Comparison of ENCODE assay signal across 19 cellular contexts in the genomic region with DNA sequence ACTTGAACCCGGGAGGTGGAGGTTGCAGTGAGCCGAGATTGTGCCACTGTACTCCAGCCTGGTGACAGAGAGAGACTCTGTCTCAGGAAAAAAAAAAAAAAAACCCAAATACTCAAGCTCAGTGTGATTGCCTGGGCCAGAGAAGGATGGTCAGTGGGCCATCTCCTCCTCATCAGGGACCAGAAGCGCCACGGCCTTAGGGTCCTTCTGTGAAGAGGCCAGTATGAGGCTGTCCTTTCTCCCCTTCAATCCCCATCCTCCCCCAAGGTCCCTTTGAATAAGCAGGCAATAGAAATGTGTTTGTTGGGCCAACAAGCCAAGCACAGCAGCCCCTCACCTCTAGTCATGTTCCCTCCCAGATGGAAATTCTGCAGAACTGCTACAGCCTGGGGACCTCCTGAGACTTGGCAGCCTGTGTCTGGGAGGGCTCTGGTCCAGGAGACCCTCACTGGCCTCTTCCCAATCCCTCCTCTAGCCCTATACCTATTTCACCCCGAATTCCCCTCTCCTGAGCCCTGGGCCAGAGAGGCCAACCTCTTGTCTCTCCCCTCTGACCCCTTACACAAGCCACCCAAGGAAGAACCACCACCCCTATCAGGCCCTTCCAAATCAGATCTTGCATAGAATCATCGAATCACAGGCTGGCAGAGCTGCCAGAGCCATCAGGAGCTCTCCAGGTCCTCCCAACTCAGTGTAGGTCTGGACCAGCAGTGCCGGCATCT. TPM values are rescaled to one million over a fixed set of nuclear protein-coding genes. Genes with fewer than 3 reads are reported as not detected.
DNase-seq lines count a peak whose midpoint lies in the region; ATAC-seq and TF ChIP-seq lines count a peak whose summit lies in the region.
"Had no signal": no experiment of that assay in that cellular context is flagged by ENCODE, and none has a peak within 500 bp of the region (broad histone marks: within the 10 kb centered on the region; RNA-seq: fewer than 3 reads in every experiment).

No MANE protein-coding gene starts in this region.

- H3K36me3 ChIP-seq in neutrophil (peaks cover 12% of the 10 kb centered on the region), tibial nerve (no peaks in the 10 kb centered on the region)
- H3K36me3 ChIP-seq: cardiac muscle cell, ovary had no signal

- H3K9me3 ChIP-seq in right cardiac atrium (ENCODE audit: control insufficient read depth, low read length) = no peaks in the 10 kb centered on the region
- H3K9me3 ChIP-seq in neutrophil = no peaks in the 10 kb centered on the region
- H3K9me3 ChIP-seq in tibial nerve = no peaks in the 10 kb centered on the region
- H3K9me3 ChIP-seq: ovary had no signal

- H3K27me3 ChIP-seq in right cardiac atrium (ENCODE audit: control insufficient read depth, insufficient read depth) (no peaks in the 10 kb centered on the region), neutrophil (no peaks in the 10 kb centered on the region), tibial nerve (no peaks in the 10 kb centered on the region)
- H3K27me3 ChIP-seq: ovary had no signal

- ATAC-seq in right cardiac atrium = no peak
- no peak for ATAC-seq in HG03354 (IDR thresholded peaks at IDR 0.05; ENCODE audit: poor library complexity, severe bottlenecking, unreplicated experiment)
- ATAC-seq: CD8-positive, alpha-beta T cell had no signal

- 88% methylated on average over 7 of the region's 7 CpGs for WGBS in right cardiac atrium
- WGBS in tibial nerve, 2 donors = 78 to 82% methylated on average over 7 of the region's 7 CpGs

- TF ChIP-seq CTCF in coronary artery (IDR thresholded peaks at IDR 0.05) (no peak), neutrophil (IDR thresholded peaks at IDR 0.05) (no peak), tibial nerve (IDR thresholded peaks at IDR 0.05) (no peak)

- intact Hi-C loops in cardiac septum (cut with DNase I) = no loop called here
- intact Hi-C loops in right cardiac atrium (cut with DNase I) = no loop called here

- H3K27ac ChIP-seq in right cardiac atrium (ENCODE audit: low read length) (no peak overlapping the region), coronary artery (peak overlapping the region in 1 of 2 donors; percentile 74), neutrophil (peak overlapping the region; percentile 70), tibial nerve (peak overlapping the region in 2 of 4 donors; percentile 10 to 52)
- H3K27ac ChIP-seq: cardiac muscle cell, ovary, RWPE1 had no signal

- no peak for TF ChIP-seq EP300 in tibial nerve (IDR thresholded peaks at IDR 0.05)

- H3K4me1 ChIP-seq in right cardiac atrium (ENCODE audit: control insufficient read depth, insufficient read depth, low read length) = no peaks in the 10 kb centered on the region
- H3K4me1 ChIP-seq in neutrophil (ENCODE audit: control insufficient read depth in 1 of 2, insufficient read depth in 1 of 2, low read depth in 1 of 2, low read length in 1 of 2) = peaks cover 50 to 55% of the 10 kb centered on the region in 2 experiments
- H3K4me1 ChIP-seq in tibial nerve = peaks cover 0 to 10% (median 2%) of the 10 kb centered on the region in 4 donors

- TF ChIP-seq POLR2A in tibial nerve (IDR thresholded peaks at IDR 0.05) = no peak

- DNase-seq in cardiac septum (ENCODE audit: low spot score) (peak; percentile 66), right cardiac atrium (no peak), coronary artery (ENCODE audit: low spot score) (peak; percentile 54), tibial nerve (ENCODE audit: low spot score in 2 of 2) (no peak), NCI-H2227 treated with DMSO at 0.1 percent for 48 hours (lab: John Stamatoyannopoulos, UW) (no peak)
- no peak for DNase-seq in activated T-cell treated with anti-CD3 and anti-CD28 coated beads, Interleukin-2, amount 50 U/mL, for 48 hours
- DNase-seq: DMS79; NCI-H1417; NK-92 treated with Interleukin-12 subunit alpha and Interleukin-12 subunit beta, amount 100 ng/mL, for 24 hours; ovary; small intestine; T-helper 1 cell had no signal

- H3K4me3 ChIP-seq in right cardiac atrium (ENCODE audit: low read length) = no peak overlapping the region
- peak overlapping the region; percentile 57 for H3K4me3 ChIP-seq in coronary artery
- H3K4me3 ChIP-seq in neutrophil (ENCODE audit: low read depth in 1 of 2, low read length in 1 of 2) = peak overlapping the region; percentile 58 to 70
- H3K4me3 ChIP-seq in tibial nerve = peak overlapping the region in 3 of 4 donors; percentile 15 to 47 (median 18)
- H3K4me3 ChIP-seq: cardiac muscle cell, ovary had no signal

RNA-seq across cellular contexts. Expression of a gene that starts 1.0 kb away (rescaled TPM):
- total RNA-seq in cardiac septum (11.9 TPM), right cardiac atrium (10 to 100 TPM; 16.5 to 31.6 (median 24.8) TPM), tibial nerve (10 to 100 TPM; 35.4 to 57.9 (median 45.3) TPM)
- polyA plus RNA-seq in right cardiac atrium = 4.5 TPM
- total RNA-seq: cardiac muscle cell, HT-29 had no signal
- polyA plus RNA-seq: keratinocyte had no signal

Comparison
In these comparisons a context has a peak if more than half of its experiments do, and no peak if none do; other contexts are left out.
1. DNase-seq: peak in cardiac septum (single experiment) and coronary artery (single experiment); none in right cardiac atrium (0 of 3), tibial nerve (0 of 2), activated T-cell treated with anti-CD3 and anti-CD28 coated beads, Interleukin-2, amount 50 U/mL, for 48 hours (0 of 2) and NCI-H2227 treated with DMSO at 0.1 percent for 48 hours (single experiment).